ENCODE assay signal across 19 cellular contexts in the genomic region with DNA sequence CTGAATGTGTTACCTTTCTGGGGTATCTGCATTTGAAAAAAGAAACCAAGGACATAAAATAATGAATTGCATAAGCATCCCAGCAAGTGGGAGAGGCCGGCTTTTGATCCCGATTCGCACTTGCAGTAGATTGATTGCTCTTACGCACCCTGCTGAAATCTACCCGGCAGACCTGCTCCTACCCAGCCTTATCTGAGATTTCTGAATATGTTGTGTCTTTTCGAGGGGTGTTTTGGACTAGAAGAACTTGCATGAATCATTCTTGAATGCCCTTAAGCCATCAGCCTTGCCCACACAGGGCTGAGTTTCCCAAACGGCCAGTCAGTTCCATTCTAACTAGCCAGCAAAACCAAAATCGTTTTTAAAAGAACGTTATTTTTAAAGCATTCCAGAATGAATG.
DNase-seq lines count a peak whose midpoint lies in the region; ATAC-seq and TF ChIP-seq lines count a peak whose summit lies in the region.
"Had no signal": no experiment of that assay in that cellular context is flagged by ENCODE, and none has a peak within 500 bp of the region (broad histone marks: within the 10 kb centered on the region; RNA-seq: fewer than 3 reads in every experiment).

No MANE protein-coding gene starts in this region.

- DNase-seq in Daoy (ENCODE audit: low read depth) (peak; percentile 10), amniotic stem cell (lab: John Stamatoyannopoulos, UW) (peak; percentile 0), osteoblast (ENCODE audit: insufficient read length, low spot score, missing footprints) (peak; percentile 88), Right ventricle myocardium inferior (ENCODE audit: missing footprints) (no peak), sciatic nerve (ENCODE audit: low spot score) (no peak)
- DNase-seq: DMS79, Karpas-422, MG63, NCI-H1417 treated with DMSO at 0.1 percent for 48 hours, NCI-H187, NCI-H446 treated with DMSO at 0.1 percent for 48 hours, NCI-H526 treated with DMSO at 0.1 percent for 48 hours, OCI-M1, Right ventricle myocardium superior had no signal

- peaks cover 25% of the 10 kb centered on the region for H3K4me1 ChIP-seq in Loucy (ENCODE audit: insufficient read depth, low read length, poor library complexity, severe bottlenecking)
- peaks cover 11% of the 10 kb centered on the region for H3K4me1 ChIP-seq in osteoblast (ENCODE audit: insufficient read depth, low read length)

- no peaks in the 10 kb centered on the region for H3K9me3 Mint-ChIP-seq in activated T-helper 17 cell treated with anti-CD3 and anti-CD28 coated beads, Interleukin-2, amount 50 U/mL, for 72 hours

- H3K27me3 Mint-ChIP-seq in activated T-helper 17 cell treated with anti-CD3 and anti-CD28 coated beads, Interleukin-2, amount 50 U/mL, for 72 hours = no peaks in the 10 kb centered on the region

- no peaks in the 10 kb centered on the region for H3K36me3 Mint-ChIP-seq in activated T-helper 17 cell treated with anti-CD3 and anti-CD28 coated beads, Interleukin-2, amount 50 U/mL, for 72 hours (ENCODE audit: low read depth)

- TF ChIP-seq CTCF in Loucy (conservative IDR thresholded peaks at IDR 0.05; ENCODE audit: low read length) (no peak), osteoblast (IDR thresholded peaks at IDR 0.05; ENCODE audit: extremely low read depth, low read depth, low read length) (no peak)

- no peaks in the 10 kb centered on the region for H3F3A ChIP-seq in Loucy (ENCODE audit: low read depth)

- peak overlapping the region; percentile 62 for H3K9ac ChIP-seq in Loucy (ENCODE audit: low read depth, low read length, poor library complexity, severe bottlenecking)

- no peaks in the 10 kb centered on the region for H3K9me2 ChIP-seq in Loucy (replicated peaks; ENCODE audit: low read depth, low read length)

- H3K4me1 Mint-ChIP-seq in activated T-helper 17 cell treated with anti-CD3 and anti-CD28 coated beads, Interleukin-2, amount 50 U/mL, for 72 hours = no peaks in the 10 kb centered on the region

- H3K4me2 ChIP-seq in Loucy (ENCODE audit: low read depth, low read length, poor library complexity, severe bottlenecking) = no peak overlapping the region
- no peak overlapping the region for H3K4me2 ChIP-seq in osteoblast (ENCODE audit: insufficient read depth, low read length)
- H3K4me2 ChIP-seq: GM23338 had no signal

- H3K79me2 ChIP-seq in Loucy (ENCODE audit: insufficient read depth, low read length) (no peaks in the 10 kb centered on the region), osteoblast (ENCODE audit: insufficient read depth, low read length) (no peaks in the 10 kb centered on the region)

- H3K27ac ChIP-seq in osteoblast (ENCODE audit: low read depth, low read length) = no peak overlapping the region

- H3K4me3 Mint-ChIP-seq in activated T-helper 17 cell treated with anti-CD3 and anti-CD28 coated beads, Interleukin-2, amount 50 U/mL, for 72 hours = no peak overlapping the region
- H3K4me3 Mint-ChIP-seq: GM23338 had no signal

- H3K36me3 ChIP-seq in Loucy (ENCODE audit: insufficient read depth, low read length) = no peaks in the 10 kb centered on the region
- no peaks in the 10 kb centered on the region for H3K36me3 ChIP-seq in osteoblast (ENCODE audit: insufficient read depth, low read length)
- H3K36me3 ChIP-seq: HAP-1, MG63 had no signal

- no peaks in the 10 kb centered on the region for H4K20me1 ChIP-seq in Loucy (ENCODE audit: insufficient read depth, low read length, poor library complexity, severe bottlenecking)
- no peaks in the 10 kb centered on the region for H4K20me1 ChIP-seq in osteoblast (ENCODE audit: insufficient read depth, low read length)

- no peaks in the 10 kb centered on the region for H3K9me3 ChIP-seq in Loucy (ENCODE audit: insufficient read depth, low read depth, low read length)
- H3K9me3 ChIP-seq in osteoblast (ENCODE audit: low read depth, low read length) = peaks cover 4% of the 10 kb centered on the region
- H3K9me3 ChIP-seq: HAP-1, MG63 had no signal

- H2AFZ ChIP-seq in Loucy (ENCODE audit: low read length) (no peak overlapping the region), osteoblast (ENCODE audit: low read length) (no peak overlapping the region)
- H2AFZ ChIP-seq: GM23338 had no signal

- no peaks in the 10 kb centered on the region for H3K27me3 ChIP-seq in Loucy (ENCODE audit: insufficient read depth, low read length, poor library complexity, severe bottlenecking)
- H3K27me3 ChIP-seq in osteoblast (ENCODE audit: insufficient read depth, low read length) = peaks cover 12% of the 10 kb centered on the region
- H3K27me3 ChIP-seq: MG63 had no signal

- ATAC-seq in activated T-helper 17 cell treated with anti-CD3 and anti-CD28 coated beads, Interleukin-2, amount 50 U/mL, for 72 hours (replicated peaks) = no peak
- no peak for ATAC-seq in HG03108 (IDR thresholded peaks at IDR 0.05; ENCODE audit: unreplicated experiment)
- no peak for ATAC-seq in Right ventricle myocardium inferior
- no peak for ATAC-seq in sciatic nerve
- ATAC-seq: GM23338 had no signal

- intact Hi-C loops in Right ventricle myocardium inferior (cut with DNase I) (no loop called here), sciatic nerve (cut with DNase I) (no loop called here)

- no peak overlapping the region for H3K27ac Mint-ChIP-seq in activated T-helper 17 cell treated with anti-CD3 and anti-CD28 coated beads, Interleukin-2, amount 50 U/mL, for 72 hours
- H3K27ac Mint-ChIP-seq: GM23338 had no signal

- H3K4me3 ChIP-seq in Loucy (ENCODE audit: low read length, poor library complexity, severe bottlenecking) (no peak overlapping the region), osteoblast (ENCODE audit: insufficient read depth, low read length) (no peak overlapping the region)
- H3K4me3 ChIP-seq: GM23338, HAP-1, MG63 had no signal

Comparison
In these comparisons a context has a peak if more than half of its experiments do, and no peak if none do; other contexts are left out.
1. DNase-seq: peak in Daoy (single experiment), amniotic stem cell (single experiment) and osteoblast (single experiment); none in Right ventricle myocardium inferior (single experiment) and sciatic nerve (single experiment).